Comparison of ENCODE assay signal across 19 cellular contexts in the genomic region with DNA sequence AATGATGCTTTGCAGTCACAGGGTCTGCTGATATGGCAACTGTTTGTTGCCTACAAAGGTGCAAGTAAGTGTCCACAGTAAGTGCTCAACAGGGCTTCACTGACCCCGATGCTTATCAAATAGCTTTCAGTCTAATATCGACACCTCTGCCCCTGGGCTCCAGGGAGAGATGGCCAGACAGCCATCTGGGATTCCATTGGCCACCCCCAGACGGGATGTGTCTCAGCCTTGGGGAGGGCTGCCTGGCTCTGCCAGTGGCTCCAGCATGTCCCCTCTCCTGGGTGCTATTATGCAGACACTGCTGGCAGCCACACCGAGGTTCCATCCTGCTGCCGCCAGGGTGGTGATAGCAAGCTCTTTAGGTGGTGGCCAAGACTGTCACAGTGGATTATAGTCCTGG. TPM values are rescaled to one million over a fixed set of nuclear protein-coding genes. Genes with fewer than 3 reads are reported as not detected.
DNase-seq lines count a peak whose midpoint lies in the region; ATAC-seq and TF ChIP-seq lines count a peak whose summit lies in the region.
"Had no signal": no experiment of that assay in that cellular context is flagged by ENCODE, and none has a peak within 500 bp of the region (broad histone marks: within the 10 kb centered on the region; RNA-seq: fewer than 3 reads in every experiment).

No MANE protein-coding gene starts in this region.

- H3K4me3 ChIP-seq in esophagus squamous epithelium (no peak overlapping the region), neutrophil (ENCODE audit: low read depth in 1 of 2, low read length in 1 of 2) (no peak overlapping the region)
- H3K4me3 ChIP-seq: vagina had no signal

- H3K27ac ChIP-seq in esophagus squamous epithelium (peak overlapping the region in 3 of 4 donors; percentile 64 to 67 (median 65)), neutrophil (peak overlapping the region; percentile 29)

- H3K36me3 Mint-ChIP-seq in activated naive CD8-positive, alpha-beta T cell treated with anti-CD3 and anti-CD28 coated beads, Interleukin-2, amount 10 ng/mL, durations not matched to agents 7 days and 5 days, result peaks cover 22% of the 10 kb centered on the region
- H3K36me3 Mint-ChIP-seq in activated naive CD8-positive, alpha-beta T cell treated with anti-CD3 and anti-CD28 coated beads for 36 hours, result peaks cover 8% of the 10 kb centered on the region
- H3K36me3 Mint-ChIP-seq: natural killer cell had no signal

- H3K9me3 ChIP-seq in esophagus squamous epithelium (no peaks in the 10 kb centered on the region), neutrophil (no peaks in the 10 kb centered on the region)
- H3K9me3 ChIP-seq: vagina had no signal

- POLR2A ChIA-PET in activated naive CD8-positive, alpha-beta T cell treated with anti-CD3 and anti-CD28 coated beads, Interleukin-2, amount 10 ng/mL, durations not matched to agents 7 days and 5 days (lab: Charles Lee), result no interaction called here

- H3K27ac Mint-ChIP-seq in activated naive CD8-positive, alpha-beta T cell treated with anti-CD3 and anti-CD28 coated beads, Interleukin-2, amount 10 ng/mL, durations not matched to agents 7 days and 5 days, result peak overlapping the region; percentile 42
- no peak overlapping the region for H3K27ac Mint-ChIP-seq in activated naive CD8-positive, alpha-beta T cell treated with anti-CD3 and anti-CD28 coated beads for 36 hours
- H3K27ac Mint-ChIP-seq: activated naive CD4-positive, alpha-beta T cell treated with anti-CD3 and anti-CD28 coated beads, Interleukin-2, amount 50 U/mL, for 24 hours; CD8-positive, alpha-beta T cell; natural killer cell had no signal

- H3K27me3 Mint-ChIP-seq in activated naive CD8-positive, alpha-beta T cell treated with anti-CD3 and anti-CD28 coated beads, Interleukin-2, amount 10 ng/mL, durations not matched to agents 7 days and 5 days, result no peaks in the 10 kb centered on the region
- H3K27me3 Mint-ChIP-seq in activated naive CD8-positive, alpha-beta T cell treated with anti-CD3 and anti-CD28 coated beads for 36 hours, result no peaks in the 10 kb centered on the region
- H3K27me3 Mint-ChIP-seq: activated naive CD4-positive, alpha-beta T cell treated with anti-CD3 and anti-CD28 coated beads, Interleukin-2, amount 50 U/mL, for 24 hours; memory B cell had no signal

- no peak for TF ChIP-seq POLR2A in esophagus squamous epithelium (IDR thresholded peaks at IDR 0.05)

- H3K4me3 Mint-ChIP-seq in activated naive CD8-positive, alpha-beta T cell treated with anti-CD3 and anti-CD28 coated beads, Interleukin-2, amount 10 ng/mL, durations not matched to agents 7 days and 5 days, result no peak overlapping the region
- no peak overlapping the region for H3K4me3 Mint-ChIP-seq in activated naive CD8-positive, alpha-beta T cell treated with anti-CD3 and anti-CD28 coated beads for 36 hours
- H3K4me3 Mint-ChIP-seq: activated naive CD4-positive, alpha-beta T cell treated with anti-CD3 and anti-CD28 coated beads, Interleukin-2, amount 50 U/mL, for 24 hours; CD8-positive, alpha-beta T cell; immature natural killer cell; memory B cell; natural killer cell had no signal

- H3K4me1 Mint-ChIP-seq in activated naive CD8-positive, alpha-beta T cell treated with anti-CD3 and anti-CD28 coated beads, Interleukin-2, amount 10 ng/mL, durations not matched to agents 7 days and 5 days, result peaks cover 4% of the 10 kb centered on the region
- H3K4me1 Mint-ChIP-seq in activated naive CD8-positive, alpha-beta T cell treated with anti-CD3 and anti-CD28 coated beads for 36 hours, result peaks cover 4% of the 10 kb centered on the region

- peaks cover 0 to 95% (median 24%) of the 10 kb centered on the region in 3 donors for H3K36me3 ChIP-seq in esophagus squamous epithelium
- peaks cover 99% of the 10 kb centered on the region for H3K36me3 ChIP-seq in neutrophil

- H3K9me3 Mint-ChIP-seq in activated naive CD8-positive, alpha-beta T cell treated with anti-CD3 and anti-CD28 coated beads, Interleukin-2, amount 10 ng/mL, durations not matched to agents 7 days and 5 days, result no peaks in the 10 kb centered on the region
- no peaks in the 10 kb centered on the region for H3K9me3 Mint-ChIP-seq in activated naive CD8-positive, alpha-beta T cell treated with anti-CD3 and anti-CD28 coated beads for 36 hours
- H3K9me3 Mint-ChIP-seq: activated naive CD4-positive, alpha-beta T cell treated with anti-CD3 and anti-CD28 coated beads, Interleukin-2, amount 50 U/mL, for 24 hours; CD8-positive, alpha-beta T cell; immature natural killer cell; memory B cell; natural killer cell had no signal

- H3K27me3 ChIP-seq in esophagus squamous epithelium (no peaks in the 10 kb centered on the region), neutrophil (no peaks in the 10 kb centered on the region)
- H3K27me3 ChIP-seq: vagina had no signal

- TF ChIP-seq CTCF in esophagus squamous epithelium (IDR thresholded peaks at IDR 0.05) (no peak), neutrophil (IDR thresholded peaks at IDR 0.05) (no peak)

- intact Hi-C loops in esophagus squamous epithelium (cut with DNase I), result loop anchor here (10.0 kb wide), 1 partner anchor 116 kb away; no protein-coding TSS in a partner anchor

- ATAC-seq in activated naive CD8-positive, alpha-beta T cell treated with anti-CD3 and anti-CD28 coated beads, Interleukin-2, amount 10 ng/mL, durations not matched to agents 7 days and 5 days (ENCODE audit: low read depth), result no peak
- no peak for ATAC-seq in GM21367 (IDR thresholded peaks at IDR 0.05; ENCODE audit: unreplicated experiment)
- ATAC-seq: activated CD4-positive, CD25-positive, alpha-beta regulatory T cell treated with anti-CD3 and anti-CD28 coated beads, Interleukin-2, amount 50 U/mL, for 24 hours; CD8-positive, alpha-beta T cell; natural killer cell had no signal

- H3K4me1 ChIP-seq in esophagus squamous epithelium (peaks cover 0 to 36% (median 10%) of the 10 kb centered on the region in 3 donors), neutrophil (ENCODE audit: control insufficient read depth in 1 of 2, insufficient read depth in 1 of 2, low read depth in 1 of 2, low read length in 1 of 2) (no peaks in the 10 kb centered on the region)

- no peak for DNase-seq in activated naive CD8-positive, alpha-beta T cell treated with anti-CD3 and anti-CD28 coated beads, Interleukin-2, amount 10 ng/mL, durations not matched to agents 7 days and 5 days
- no peak for DNase-seq in activated naive CD8-positive, alpha-beta T cell treated with anti-CD3 and anti-CD28 coated beads for 36 hours
- no peak for DNase-seq in esophagus squamous epithelium (lab: John Stamatoyannopoulos, UW)
- no peak for DNase-seq in NCI-H526 treated with DMSO at 0.1 percent for 48 hours (lab: John Stamatoyannopoulos, UW)
- DNase-seq in RKO (ENCODE audit: low spot score), result no peak
- DNase-seq in SKM-1 (lab: John Stamatoyannopoulos, UW; ENCODE audit: unreplicated experiment), result no peak
- DNase-seq: CD8-positive, alpha-beta T cell; HCEC 1CT; immature natural killer cell; natural killer cell; stimulated activated CD4-positive, alpha-beta T cell treated with anti-CD3 and anti-CD28 coated beads, Interleukin-15, amount 100 ng/mL, for 24 hours; stimulated activated naive CD4-positive, alpha-beta T cell; T-helper 2 cell had no signal

- 72 to 73% methylated on average over 2 to 3 of the region's 5 CpGs for WGBS in esophagus squamous epithelium, 2 donors

RNA-seq across cellular contexts. Expression of gene DGLUCY, which starts 57.4 kb away (rescaled TPM):
- 100 to 1,000 TPM; 135 to 136 TPM for total RNA-seq in activated naive CD8-positive, alpha-beta T cell treated with anti-CD3 and anti-CD28 coated beads, Interleukin-2, amount 10 ng/mL, durations not matched to agents 7 days and 5 days
- total RNA-seq in activated naive CD8-positive, alpha-beta T cell treated with anti-CD3 and anti-CD28 coated beads for 36 hours, result 10 to 100 TPM; 31.9 to 36.1 TPM
- total RNA-seq in esophagus squamous epithelium, result 10 to 100 TPM; 32.6 to 51.3 (median 38.9) TPM
